In genomic region chr19:41531438-41532311, GRCh38 we compare ENCODE assay signal across 8 cellular contexts. TPM values are rescaled to one million over a fixed set of nuclear protein-coding genes. Genes with fewer than 3 reads are reported as not detected.
DNase-seq lines count a peak whose midpoint lies in the region; ATAC-seq and TF ChIP-seq lines count a peak whose summit lies in the region.

No MANE protein-coding gene starts in this region.

- H3K27me3 ChIP-seq in BLaER1 treated with 17β-estradiol and CSF1 and Interleukin-3, amounts not matched to agents 10 nM and 100 nM, result no peaks in the 10 kb centered on the region
- H3K27me3 ChIP-seq in SJCRH30, result peaks cover 6% of the 10 kb centered on the region
- no peaks in the 10 kb centered on the region for H3K27me3 ChIP-seq in right atrium auricular region

- H3K27me3 Mint-ChIP-seq in activated naive CD4-positive, alpha-beta T cell treated with anti-CD3 and anti-CD28 coated beads, Interleukin-2, amount 50 U/mL, for 24 hours, result no peaks in the 10 kb centered on the region

- peaks cover 55 to 77% (median 71%) of the 10 kb centered on the region in 10 experiments for H3K4me1 ChIP-seq in BLaER1 treated with 17β-estradiol and CSF1 and Interleukin-3, amounts not matched to agents 10 nM and 100 nM
- H3K4me1 ChIP-seq in SJCRH30 (peaks cover 2% of the 10 kb centered on the region), right atrium auricular region (peaks cover 0 to 21% of the 10 kb centered on the region in 2 donors)

- peaks cover 0 to 16% (median 8%) of the 10 kb centered on the region in 11 experiments; a peak in 11 of 22 replicates for H3K36me3 ChIP-seq in BLaER1 treated with 17β-estradiol and CSF1 and Interleukin-3, amounts not matched to agents 10 nM and 100 nM
- H3K36me3 ChIP-seq in SJCRH30 (no peaks in the 10 kb centered on the region), right atrium auricular region (no peaks in the 10 kb centered on the region)

- H3K9ac ChIP-seq in BLaER1 treated with 17β-estradiol and CSF1 and Interleukin-3, amounts not matched to agents 10 nM and 100 nM, result peak overlapping the region; percentile 68 to 89 (median 78)

- H3K36me3 Mint-ChIP-seq in activated naive CD4-positive, alpha-beta T cell treated with anti-CD3 and anti-CD28 coated beads, Interleukin-2, amount 50 U/mL, for 24 hours, result peaks cover 22% of the 10 kb centered on the region

- H3K9me3 ChIP-seq in BLaER1 treated with 17β-estradiol and CSF1 and Interleukin-3, amounts not matched to agents 10 nM and 100 nM (replicated peaks in 1 of 11), result peaks cover 74 to 83% (median 77%) of the 10 kb centered on the region in 11 experiments
- H3K9me3 ChIP-seq in SJCRH30 (replicated peaks) (no peaks in the 10 kb centered on the region), right atrium auricular region (peaks cover 0 to 7% of the 10 kb centered on the region in 2 donors)

- H3K27ac ChIP-seq in BLaER1 treated with 17β-estradiol and CSF1 and Interleukin-3, amounts not matched to agents 10 nM and 100 nM, result peak overlapping the region; percentile 83 to 97 (median 94)
- H3K27ac ChIP-seq in SJCRH30, result no peak overlapping the region
- peak overlapping the region; percentile 67 to 75 for H3K27ac ChIP-seq in right atrium auricular region

- H3K9me3 Mint-ChIP-seq in activated naive CD4-positive, alpha-beta T cell treated with anti-CD3 and anti-CD28 coated beads, Interleukin-2, amount 50 U/mL, for 24 hours, result peaks cover 12% of the 10 kb centered on the region

- DNase-seq in H4 (ENCODE audit: low spot score), result peak; percentile 86
- DNase-seq in SJCRH30, result peak; percentile 31 to 57
- peak; percentile 89 for DNase-seq in right atrium auricular region (ENCODE audit: low spot score)
- peak; percentile 79 for DNase-seq in stimulated activated CD4-positive, alpha-beta T cell treated with anti-CD3 and anti-CD28 coated beads, Interleukin-2, amount 100 ng/mL, for 4 hours (ENCODE audit: low read depth)

- H3K4me3 Mint-ChIP-seq in activated naive CD4-positive, alpha-beta T cell treated with anti-CD3 and anti-CD28 coated beads, Interleukin-2, amount 50 U/mL, for 24 hours, result peak overlapping the region; percentile 85

- peak overlapping the region; percentile 61 to 94 (median 83) for H3K4me2 ChIP-seq in BLaER1 treated with 17β-estradiol and CSF1 and Interleukin-3, amounts not matched to agents 10 nM and 100 nM

- H3K4me1 Mint-ChIP-seq in activated naive CD4-positive, alpha-beta T cell treated with anti-CD3 and anti-CD28 coated beads, Interleukin-2, amount 50 U/mL, for 24 hours, result peaks cover 66% of the 10 kb centered on the region

- H4K20me1 ChIP-seq in BLaER1 treated with 17β-estradiol and CSF1 and Interleukin-3, amounts not matched to agents 10 nM and 100 nM, result no peaks in the 10 kb centered on the region

- H3K4me3 ChIP-seq in BLaER1 treated with 17β-estradiol and CSF1 and Interleukin-3, amounts not matched to agents 10 nM and 100 nM, result peak overlapping the region; percentile 41 to 68 (median 55)
- no peak overlapping the region for H3K4me3 ChIP-seq in SJCRH30
- H3K4me3 ChIP-seq in right atrium auricular region, result peak overlapping the region in 1 of 2 donors; percentile 20

- peak overlapping the region; percentile 94 for H3K27ac Mint-ChIP-seq in activated naive CD4-positive, alpha-beta T cell treated with anti-CD3 and anti-CD28 coated beads, Interleukin-2, amount 50 U/mL, for 24 hours

- no peak for ATAC-seq in HG03095 (IDR thresholded peaks at IDR 0.05; ENCODE audit: unreplicated experiment)
- ATAC-seq in HG02759 (IDR thresholded peaks at IDR 0.05; ENCODE audit: unreplicated experiment), result no peak

- TF ChIP-seq CTCF in right atrium auricular region (IDR thresholded peaks at IDR 0.05), result no peak

RNA-seq across cellular contexts. Expression of gene CEACAM21, which starts 44.3 kb away (rescaled TPM):
- total RNA-seq in H4 (2014; rRNA removed; shearing (Covaris generic)), result 0.14 TPM in 1 of 2 replicates, not detected in the other
- 5.5 and 5.6 TPM in 2 replicates for total RNA-seq in SJCRH30 (2014; rRNA removed; shearing (Covaris generic))
- 1 to 10 TPM in 1 of 2 donors, not detected in 1; 1.3 TPM for total RNA-seq in right atrium auricular region
